ENCODE assay signal across 1 cellular context in the genomic region with DNA sequence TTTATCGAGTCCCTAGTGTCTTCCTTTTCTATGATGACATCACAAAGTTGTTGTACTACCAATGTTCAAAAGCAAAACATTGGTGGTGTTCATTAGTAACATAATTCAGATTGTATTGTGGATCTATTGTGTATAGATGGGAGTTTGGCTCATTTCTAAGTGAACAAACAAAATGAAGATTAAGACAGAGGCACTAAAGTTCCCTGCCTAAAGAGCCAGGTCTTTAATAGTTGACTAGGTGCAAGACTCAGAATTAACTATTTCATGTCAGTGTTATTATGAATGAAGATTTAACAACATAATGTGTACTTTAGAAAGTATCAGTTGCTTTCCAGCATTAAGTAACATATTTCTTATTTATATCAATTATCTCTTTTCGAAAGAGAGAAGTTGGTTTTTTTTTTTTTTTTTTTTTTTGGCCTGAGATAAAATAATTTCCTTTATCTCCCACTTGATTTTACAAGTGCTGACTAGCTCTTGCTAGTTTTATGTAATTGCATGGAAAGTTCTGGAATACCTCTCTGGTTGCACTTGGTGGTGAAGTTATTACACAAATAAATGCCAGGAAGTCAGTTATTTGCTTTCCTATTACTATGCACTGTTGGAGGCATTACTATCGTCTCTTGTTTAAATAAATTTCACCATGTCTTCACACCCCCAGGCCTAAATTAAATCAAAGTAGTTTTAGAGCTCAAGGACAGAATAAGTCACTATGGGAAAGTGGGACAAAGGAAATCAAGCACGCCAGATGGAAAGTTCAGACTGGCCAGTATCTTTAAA.
TF ChIP-seq lines count a peak whose summit lies in the region.

No MANE protein-coding gene starts in this region.

TF ChIP-seq in SK-N-SH treated with all-trans-retinoic acid at 6 μM for 48 hours, 23 proteins besides CTCF, POLR2A, EP300 and RAD21 (continued from another document):
- TF ChIP-seq, protein P1, sequence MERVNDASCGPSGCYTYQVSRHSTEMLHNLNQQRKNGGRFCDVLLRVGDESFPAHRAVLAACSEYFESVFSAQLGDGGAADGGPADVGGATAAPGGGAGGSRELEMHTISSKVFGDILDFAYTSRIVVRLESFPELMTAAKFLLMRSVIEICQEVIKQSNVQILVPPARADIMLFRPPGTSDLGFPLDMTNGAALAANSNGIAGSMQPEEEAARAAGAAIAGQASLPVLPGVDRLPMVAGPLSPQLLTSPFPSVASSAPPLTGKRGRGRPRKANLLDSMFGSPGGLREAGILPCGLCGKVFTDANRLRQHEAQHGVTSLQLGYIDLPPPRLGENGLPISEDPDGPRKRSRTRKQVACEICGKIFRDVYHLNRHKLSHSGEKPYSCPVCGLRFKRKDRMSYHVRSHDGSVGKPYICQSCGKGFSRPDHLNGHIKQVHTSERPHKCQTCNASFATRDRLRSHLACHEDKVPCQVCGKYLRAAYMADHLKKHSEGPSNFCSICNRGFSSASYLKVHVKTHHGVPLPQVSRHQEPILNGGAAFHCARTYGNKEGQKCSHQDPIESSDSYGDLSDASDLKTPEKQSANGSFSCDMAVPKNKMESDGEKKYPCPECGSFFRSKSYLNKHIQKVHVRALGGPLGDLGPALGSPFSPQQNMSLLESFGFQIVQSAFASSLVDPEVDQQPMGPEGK (CRISPR knock-in tag; IDR thresholded peaks at IDR 0.05; ENCODE audit: borderline replicate concordance) = no peak
- TF ChIP-seq, protein P2, sequence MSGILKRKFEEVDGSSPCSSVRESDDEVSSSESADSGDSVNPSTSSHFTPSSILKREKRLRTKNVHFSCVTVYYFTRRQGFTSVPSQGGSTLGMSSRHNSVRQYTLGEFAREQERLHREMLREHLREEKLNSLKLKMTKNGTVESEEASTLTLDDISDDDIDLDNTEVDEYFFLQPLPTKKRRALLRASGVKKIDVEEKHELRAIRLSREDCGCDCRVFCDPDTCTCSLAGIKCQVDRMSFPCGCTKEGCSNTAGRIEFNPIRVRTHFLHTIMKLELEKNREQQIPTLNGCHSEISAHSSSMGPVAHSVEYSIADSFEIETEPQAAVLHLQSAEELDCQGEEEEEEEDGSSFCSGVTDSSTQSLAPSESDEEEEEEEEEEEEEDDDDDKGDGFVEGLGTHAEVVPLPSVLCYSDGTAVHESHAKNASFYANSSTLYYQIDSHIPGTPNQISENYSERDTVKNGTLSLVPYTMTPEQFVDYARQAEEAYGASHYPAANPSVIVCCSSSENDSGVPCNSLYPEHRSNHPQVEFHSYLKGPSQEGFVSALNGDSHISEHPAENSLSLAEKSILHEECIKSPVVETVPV (CRISPR knock-in tag; IDR thresholded peaks at IDR 0.05) = no peak
- TF ChIP-seq ESRRG (CRISPR knock-in tag; IDR thresholded peaks at IDR 0.05) (no peak), ZFP30 (CRISPR knock-in tag; IDR thresholded peaks at IDR 0.05) (no peak), PPARA (CRISPR knock-in tag; IDR thresholded peaks at IDR 0.05; ENCODE audit: borderline replicate concordance) (no peak), SNAI2 (CRISPR knock-in tag; IDR thresholded peaks at IDR 0.05) (no peak), ZC3H10 (CRISPR knock-in tag; IDR thresholded peaks at IDR 0.05) (no peak), ISL1 (CRISPR knock-in tag; IDR thresholded peaks at IDR 0.05) (no peak), RARB (CRISPR knock-in tag; IDR thresholded peaks at IDR 0.05) (no peak), TCF4 (CRISPR knock-in tag; IDR thresholded peaks at IDR 0.05; ENCODE audit: borderline replicate concordance) (no peak), CSDC2 (CRISPR knock-in tag; IDR thresholded peaks at IDR 0.05) (no peak), ZFP3 (CRISPR knock-in tag; IDR thresholded peaks at IDR 0.05) (no peak), ZNF8 (CRISPR knock-in tag; IDR thresholded peaks at IDR 0.05) (no peak), TOX (CRISPR knock-in tag; IDR thresholded peaks at IDR 0.05; ENCODE audit: borderline replicate concordance) (no peak), ZNF70 (CRISPR knock-in tag; IDR thresholded peaks at IDR 0.05) (no peak), ARNTL (CRISPR knock-in tag; IDR thresholded peaks at IDR 0.05; ENCODE audit: borderline replicate concordance, low read depth) (no peak)
- TF ChIP-seq, protein P3, sequence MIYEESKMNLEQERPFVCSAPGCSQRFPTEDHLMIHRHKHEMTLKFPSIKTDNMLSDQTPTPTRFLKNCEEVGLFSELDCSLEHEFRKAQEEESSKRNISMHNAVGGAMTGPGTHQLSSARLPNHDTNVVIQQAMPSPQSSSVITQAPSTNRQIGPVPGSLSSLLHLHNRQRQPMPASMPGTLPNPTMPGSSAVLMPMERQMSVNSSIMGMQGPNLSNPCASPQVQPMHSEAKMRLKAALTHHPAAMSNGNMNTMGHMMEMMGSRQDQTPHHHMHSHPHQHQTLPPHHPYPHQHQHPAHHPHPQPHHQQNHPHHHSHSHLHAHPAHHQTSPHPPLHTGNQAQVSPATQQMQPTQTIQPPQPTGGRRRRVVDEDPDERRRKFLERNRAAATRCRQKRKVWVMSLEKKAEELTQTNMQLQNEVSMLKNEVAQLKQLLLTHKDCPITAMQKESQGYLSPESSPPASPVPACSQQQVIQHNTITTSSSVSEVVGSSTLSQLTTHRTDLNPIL (CRISPR knock-in tag; IDR thresholded peaks at IDR 0.05; ENCODE audit: low read depth) = no peak
- TF ChIP-seq, protein P4, sequence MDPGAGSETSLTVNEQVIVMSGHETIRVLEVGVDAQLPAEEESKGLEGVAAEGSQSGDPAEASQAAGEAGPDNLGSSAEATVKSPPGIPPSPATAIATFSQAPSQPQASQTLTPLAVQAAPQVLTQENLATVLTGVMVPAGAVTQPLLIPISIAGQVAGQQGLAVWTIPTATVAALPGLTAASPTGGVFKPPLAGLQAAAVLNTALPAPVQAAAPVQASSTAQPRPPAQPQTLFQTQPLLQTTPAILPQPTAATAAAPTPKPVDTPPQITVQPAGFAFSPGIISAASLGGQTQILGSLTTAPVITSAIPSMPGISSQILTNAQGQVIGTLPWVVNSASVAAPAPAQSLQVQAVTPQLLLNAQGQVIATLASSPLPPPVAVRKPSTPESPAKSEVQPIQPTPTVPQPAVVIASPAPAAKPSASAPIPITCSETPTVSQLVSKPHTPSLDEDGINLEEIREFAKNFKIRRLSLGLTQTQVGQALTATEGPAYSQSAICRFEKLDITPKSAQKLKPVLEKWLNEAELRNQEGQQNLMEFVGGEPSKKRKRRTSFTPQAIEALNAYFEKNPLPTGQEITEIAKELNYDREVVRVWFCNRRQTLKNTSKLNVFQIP (CRISPR knock-in tag; IDR thresholded peaks at IDR 0.05; ENCODE audit: borderline replicate concordance, low read depth) = no peak
- TF ChIP-seq, protein P5, sequence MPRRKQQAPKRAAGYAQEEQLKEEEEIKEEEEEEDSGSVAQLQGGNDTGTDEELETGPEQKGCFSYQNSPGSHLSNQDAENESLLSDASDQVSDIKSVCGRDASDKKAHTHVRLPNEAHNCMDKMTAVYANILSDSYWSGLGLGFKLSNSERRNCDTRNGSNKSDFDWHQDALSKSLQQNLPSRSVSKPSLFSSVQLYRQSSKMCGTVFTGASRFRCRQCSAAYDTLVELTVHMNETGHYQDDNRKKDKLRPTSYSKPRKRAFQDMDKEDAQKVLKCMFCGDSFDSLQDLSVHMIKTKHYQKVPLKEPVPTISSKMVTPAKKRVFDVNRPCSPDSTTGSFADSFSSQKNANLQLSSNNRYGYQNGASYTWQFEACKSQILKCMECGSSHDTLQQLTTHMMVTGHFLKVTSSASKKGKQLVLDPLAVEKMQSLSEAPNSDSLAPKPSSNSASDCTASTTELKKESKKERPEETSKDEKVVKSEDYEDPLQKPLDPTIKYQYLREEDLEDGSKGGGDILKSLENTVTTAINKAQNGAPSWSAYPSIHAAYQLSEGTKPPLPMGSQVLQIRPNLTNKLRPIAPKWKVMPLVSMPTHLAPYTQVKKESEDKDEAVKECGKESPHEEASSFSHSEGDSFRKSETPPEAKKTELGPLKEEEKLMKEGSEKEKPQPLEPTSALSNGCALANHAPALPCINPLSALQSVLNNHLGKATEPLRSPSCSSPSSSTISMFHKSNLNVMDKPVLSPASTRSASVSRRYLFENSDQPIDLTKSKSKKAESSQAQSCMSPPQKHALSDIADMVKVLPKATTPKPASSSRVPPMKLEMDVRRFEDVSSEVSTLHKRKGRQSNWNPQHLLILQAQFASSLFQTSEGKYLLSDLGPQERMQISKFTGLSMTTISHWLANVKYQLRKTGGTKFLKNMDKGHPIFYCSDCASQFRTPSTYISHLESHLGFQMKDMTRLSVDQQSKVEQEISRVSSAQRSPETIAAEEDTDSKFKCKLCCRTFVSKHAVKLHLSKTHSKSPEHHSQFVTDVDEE (CRISPR knock-in tag; IDR thresholded peaks at IDR 0.05) = no peak
